36 cellular contexts compared by ENCODE assay signal in genomic region chr7:115740043-115740442, GRCh38.
DNase-seq lines count a peak whose midpoint lies in the region; ATAC-seq, FAIRE-seq and TF ChIP-seq lines count a peak whose summit lies in the region.
"Had no signal": no experiment of that assay in that cellular context is flagged by ENCODE, and none has a peak within 500 bp of the region (broad histone marks: within the 10 kb centered on the region; RNA-seq: fewer than 3 reads in every experiment).

No MANE protein-coding gene starts in this region.

- no peaks in the 10 kb centered on the region for H3K36me3 Mint-ChIP-seq in activated T-helper 1 cell treated with anti-CD3 and anti-CD28 coated beads, Interleukin-12 subunit alpha, Interleukin-12 subunit beta, Interleukin-2, Interleukin-4 antibody, amounts not matched to agents 30 ng/mL and 10 ng/mL and 1 ng/mL, durations not matched to agents 14 hours and 24 hours and 36 hours (ENCODE audit: low read depth)
- H3K36me3 Mint-ChIP-seq: CD14-positive monocyte; CD4-positive, alpha-beta memory T cell; CD4-positive, CD25-positive, alpha-beta regulatory T cell; CD8-positive, alpha-beta memory T cell; CD8-positive, alpha-beta T cell had no signal

- H3K79me2 ChIP-seq in PC-9 (ENCODE audit: low read depth): no peaks in the 10 kb centered on the region

- FAIRE-seq in A204.1 (lab: Jason Lieb, UNC) (peak; percentile 44), A549 (lab: Jason Lieb, UNC) (no peak), RCC 7860 (lab: Jason Lieb, UNC) (no peak)
- FAIRE-seq: D721Med, G401.6 had no signal

- H3K4me3 ChIP-seq in A549: no peak overlapping the region
- H3K4me3 ChIP-seq in HEK293 (ENCODE audit: low read depth, low read length): no peak overlapping the region
- no peak overlapping the region for H3K4me3 ChIP-seq in PC-9
- no peak overlapping the region for H3K4me3 ChIP-seq in A673 (ENCODE audit: low read depth, low read length, poor library complexity, severe bottlenecking)
- H3K4me3 ChIP-seq: BLaER1; BLaER1 treated with 17β-estradiol and CSF1 and Interleukin-3, amounts not matched to agents 10 nM and 100 nM had no signal

- CTCF ChIA-PET in A549 (lab: Yijun Ruan, JAX) (no interaction called here), HEK293 (lab: Yijun Ruan, JAX) (interaction anchor here (0.7 kb wide), 1 partner anchor 1095 kb away, joined by 3 read pairs; no protein-coding TSS in a partner anchor), PC-9 (lab: Charles Lee) (no interaction called here), A673 (lab: Charles Lee) (no interaction called here)

- H3K4me1 ChIP-seq in A549 (no peaks in the 10 kb centered on the region), HEK293 (ENCODE audit: control insufficient read depth, insufficient read depth, low read length) (no peaks in the 10 kb centered on the region), PC-9 (replicated peaks; ENCODE audit: insufficient read depth) (no peaks in the 10 kb centered on the region), A673 (ENCODE audit: insufficient read depth, low read length, poor library complexity, severe bottlenecking) (no peaks in the 10 kb centered on the region)
- H3K4me1 ChIP-seq: BE2C; BLaER1; BLaER1 treated with 17β-estradiol and CSF1 and Interleukin-3, amounts not matched to agents 10 nM and 100 nM; Caco-2 had no signal

- H3K36me3 ChIP-seq in HEK293 (ENCODE audit: control insufficient read depth in 2 of 2, insufficient read depth in 1 of 2, low read length in 2 of 2) (no peaks in the 10 kb centered on the region), PC-9 (ENCODE audit: low read depth) (no peaks in the 10 kb centered on the region), A673 (ENCODE audit: insufficient read depth, low read length, poor library complexity, severe bottlenecking) (no peaks in the 10 kb centered on the region)
- H3K36me3 ChIP-seq: BE2C; BLaER1; BLaER1 treated with 17β-estradiol and CSF1 and Interleukin-3, amounts not matched to agents 10 nM and 100 nM had no signal

- no peak overlapping the region for H3K27ac Mint-ChIP-seq in activated T-helper 1 cell treated with anti-CD3 and anti-CD28 coated beads, Interleukin-12 subunit alpha, Interleukin-12 subunit beta, Interleukin-2, Interleukin-4 antibody, amounts not matched to agents 30 ng/mL and 10 ng/mL and 1 ng/mL, durations not matched to agents 14 hours and 24 hours and 36 hours
- H3K27ac Mint-ChIP-seq: B cell; CD14-positive monocyte; CD4-positive, alpha-beta memory T cell; CD4-positive, alpha-beta T cell; CD4-positive, CD25-positive, alpha-beta regulatory T cell; CD8-positive, alpha-beta memory T cell; CD8-positive, alpha-beta T cell had no signal

- intact Hi-C loops in PC-9 (cut with micrococcal nuclease; ENCODE audit: unreplicated experiment): no loop called here
- intact Hi-C loops in activated T-helper 1 cell treated with anti-CD3 and anti-CD28 coated beads, Interleukin-12 subunit alpha, Interleukin-12 subunit beta, Interleukin-2, Interleukin-4 antibody, amounts not matched to agents 30 ng/mL and 10 ng/mL and 1 ng/mL, durations not matched to agents 14 hours and 24 hours and 36 hours (cut with micrococcal nuclease): no loop called here
- intact Hi-C loops in A673 (cut with micrococcal nuclease; ENCODE audit: unreplicated experiment): loop anchor here (10.0 kb wide), 1 partner anchor 1655 kb away; no protein-coding TSS in a partner anchor

- no peaks in the 10 kb centered on the region for H3F3A ChIP-seq in PC-9 (ENCODE audit: insufficient read depth, low read depth)

- no peaks in the 10 kb centered on the region for H4K20me1 ChIP-seq in PC-9 (ENCODE audit: insufficient read depth)
- H4K20me1 ChIP-seq: BLaER1; BLaER1 treated with 17β-estradiol and CSF1 and Interleukin-3, amounts not matched to agents 10 nM and 100 nM had no signal

- H3K9me3 Mint-ChIP-seq in activated T-helper 1 cell treated with anti-CD3 and anti-CD28 coated beads, Interleukin-12 subunit alpha, Interleukin-12 subunit beta, Interleukin-2, Interleukin-4 antibody, amounts not matched to agents 30 ng/mL and 10 ng/mL and 1 ng/mL, durations not matched to agents 14 hours and 24 hours and 36 hours: no peaks in the 10 kb centered on the region
- H3K9me3 Mint-ChIP-seq: CD8-positive, alpha-beta T cell had no signal

- TF ChIP-seq CTCF in A549 (IDR thresholded peaks at IDR 0.05) (no peak), HEK293 (tag by site-specific recombination; IDR thresholded peaks at IDR 0.05) (no peak), PC-9 (conservative IDR thresholded peaks at IDR 0.05) (no peak), A673 (conservative IDR thresholded peaks at IDR 0.05; ENCODE audit: low read depth, low read length) (no peak)

- H3K9me2 ChIP-seq in PC-9 (ENCODE audit: insufficient read depth): no peaks in the 10 kb centered on the region

- H3K4me3 Mint-ChIP-seq in activated T-helper 1 cell treated with anti-CD3 and anti-CD28 coated beads, Interleukin-12 subunit alpha, Interleukin-12 subunit beta, Interleukin-2, Interleukin-4 antibody, amounts not matched to agents 30 ng/mL and 10 ng/mL and 1 ng/mL, durations not matched to agents 14 hours and 24 hours and 36 hours: no peak overlapping the region
- H3K4me3 Mint-ChIP-seq: B cell; CD14-positive monocyte; CD4-positive, alpha-beta memory T cell; CD4-positive, alpha-beta T cell; CD8-positive, alpha-beta memory T cell; CD8-positive, alpha-beta T cell had no signal

- H2AFZ ChIP-seq in PC-9: peak overlapping the region; percentile 48; the same call in 1 of the 2 replicates

- no peak for TF ChIP-seq RAD21 in A549 (conservative IDR thresholded peaks at IDR 0.05 in 1 of 2, IDR thresholded peaks at IDR 0.05 in 1 of 2)

- no peak overlapping the region for H3K27ac ChIP-seq in A549
- no peak overlapping the region for H3K27ac ChIP-seq in HEK293 (ENCODE audit: extremely low read depth, low read depth, low read length)
- H3K27ac ChIP-seq in PC-9: no peak overlapping the region
- no peak overlapping the region for H3K27ac ChIP-seq in A673 (ENCODE audit: low read depth, low read length, poor library complexity, severe bottlenecking)
- H3K27ac ChIP-seq: 22Rv1; BLaER1; BLaER1 treated with 17β-estradiol and CSF1 and Interleukin-3, amounts not matched to agents 10 nM and 100 nM; C4-2B had no signal

- H3K27me3 Mint-ChIP-seq in activated T-helper 1 cell treated with anti-CD3 and anti-CD28 coated beads, Interleukin-12 subunit alpha, Interleukin-12 subunit beta, Interleukin-2, Interleukin-4 antibody, amounts not matched to agents 30 ng/mL and 10 ng/mL and 1 ng/mL, durations not matched to agents 14 hours and 24 hours and 36 hours (ENCODE audit: insufficient read depth): no peaks in the 10 kb centered on the region
- H3K27me3 Mint-ChIP-seq: B cell; CD4-positive, alpha-beta memory T cell; CD4-positive, alpha-beta T cell; CD4-positive, CD25-positive, alpha-beta regulatory T cell; CD8-positive, alpha-beta memory T cell had no signal

- TF ChIP-seq EP300 in A549 (IDR thresholded peaks at IDR 0.05): no peak

- DNase-seq in A549 (ENCODE audit: low read depth in 1 of 2, low spot score in 1 of 2) (no peak), PC-9 (no peak), RCC 7860 (ENCODE audit: low spot score) (no peak), A673 (ENCODE audit: low spot score) (no peak), NCI-H2029 treated with DMSO at 0.1 percent for 48 hours (lab: John Stamatoyannopoulos, UW) (no peak)
- no peak for DNase-seq in activated T-helper 1 cell treated with anti-CD3 and anti-CD28 coated beads, Interleukin-12 subunit alpha, Interleukin-12 subunit beta, Interleukin-2, Interleukin-4 antibody, amounts not matched to agents 30 ng/mL and 10 ng/mL and 1 ng/mL, durations not matched to agents 14 hours and 24 hours and 36 hours (ENCODE audit: low spot score)
- DNase-seq: 8988T; ACHN; AML-193; BE2C; C1 segment of cervical spinal cord; Caco-2; Calu3; CD4-positive, alpha-beta memory T cell; CD4-positive, alpha-beta T cell; CD4-positive, CD25-positive, alpha-beta regulatory T cell; CD8-positive, alpha-beta memory T cell; CD8-positive, alpha-beta T cell; COR-L47; DMS 273 treated with DMSO at 0.1 percent for 48 hours; DMS153; DMS53; DMS79; DMS79 treated with DMSO at 0.1 percent for 48 hours; DND-41; EL had no signal

- TF ChIP-seq POLR2A in A549 (IDR thresholded peaks at IDR 0.05; ENCODE audit: low read length): no peak

- BruUV-seq in PC-9 (replicated peaks; lab: Mats Ljungman, UMichigan) (no TSS peak), A673 (replicated peaks; lab: Mats Ljungman, UMichigan) (no TSS peak)

- H3K9me3 ChIP-seq in A549: no peaks in the 10 kb centered on the region
- H3K9me3 ChIP-seq in HEK293 (ENCODE audit: control insufficient read depth, insufficient read depth, low read depth, low read length): no peaks in the 10 kb centered on the region
- H3K9me3 ChIP-seq in PC-9 (ENCODE audit: insufficient read depth, low read depth): no peaks in the 10 kb centered on the region
- H3K9me3 ChIP-seq in A673 (ENCODE audit: low read depth, low read length, poor library complexity, severe bottlenecking): no peaks in the 10 kb centered on the region
- H3K9me3 ChIP-seq: BE2C; BLaER1; BLaER1 treated with 17β-estradiol and CSF1 and Interleukin-3, amounts not matched to agents 10 nM and 100 nM; Caco-2 had no signal

- no peaks in the 10 kb centered on the region for H3K27me3 ChIP-seq in PC-9 (ENCODE audit: insufficient read depth, low read depth)
- H3K27me3 ChIP-seq in A673 (replicated peaks; ENCODE audit: insufficient read depth, low read depth, low read length, poor library complexity): no peaks in the 10 kb centered on the region
- H3K27me3 ChIP-seq: BE2C; BLaER1; BLaER1 treated with 17β-estradiol and CSF1 and Interleukin-3, amounts not matched to agents 10 nM and 100 nM had no signal

- no peak overlapping the region for H3K4me2 ChIP-seq in A549
- no peak overlapping the region for H3K4me2 ChIP-seq in PC-9
- H3K4me2 ChIP-seq: BLaER1; BLaER1 treated with 17β-estradiol and CSF1 and Interleukin-3, amounts not matched to agents 10 nM and 100 nM had no signal

- ATAC-seq in A549: no peak
- ATAC-seq: CD8-positive, alpha-beta T cell had no signal

- POLR2A ChIA-PET in A549 (lab: Yijun Ruan, JAX) (no interaction called here), HEK293 (lab: Yijun Ruan, JAX) (no interaction called here), PC-9 (lab: Charles Lee; ENCODE audit: unreplicated experiment) (no interaction called here), A673 (lab: Charles Lee; ENCODE audit: low non-redundant PET) (no interaction called here)

- no peaks in the 10 kb centered on the region for H3K4me1 Mint-ChIP-seq in activated T-helper 1 cell treated with anti-CD3 and anti-CD28 coated beads, Interleukin-12 subunit alpha, Interleukin-12 subunit beta, Interleukin-2, Interleukin-4 antibody, amounts not matched to agents 30 ng/mL and 10 ng/mL and 1 ng/mL, durations not matched to agents 14 hours and 24 hours and 36 hours (ENCODE audit: low read depth)
- H3K4me1 Mint-ChIP-seq: B cell; CD14-positive monocyte; CD4-positive, alpha-beta memory T cell; CD4-positive, CD25-positive, alpha-beta regulatory T cell; CD8-positive, alpha-beta memory T cell had no signal

TF ChIP-seq in A549, 52 proteins besides CTCF, POLR2A, EP300 and RAD21:
- no peak for TF ChIP-seq PHF8 (IDR thresholded peaks at IDR 0.05; ENCODE audit: borderline replicate concordance, low read depth)
- TF ChIP-seq ZC3H11A (IDR thresholded peaks at IDR 0.05): peak; percentile 94
